In genomic region chr19:6273701-6274601, GRCh38 we compare ENCODE assay signal across 8 cellular contexts. TPM values are rescaled to one million over a fixed set of nuclear protein-coding genes. Genes with fewer than 3 reads are reported as not detected.
DNase-seq lines count a peak whose midpoint lies in the region; ATAC-seq and TF ChIP-seq lines count a peak whose summit lies in the region.

No MANE protein-coding gene starts in this region.

- H3K4me3 ChIP-seq in HEK293 (ENCODE audit: low read depth, low read length) (no peak overlapping the region), foreskin fibroblast (ENCODE audit: low read depth in 1 of 2, low read length in 2 of 2) (peak overlapping the region; percentile 32 to 40), neuronal stem cell (ENCODE audit: low read length in 2 of 2) (no peak overlapping the region)

- H3K27ac Mint-ChIP-seq in T-helper 17 cell, result peak overlapping the region; percentile 92

- H3K4me1 ChIP-seq in HEK293 (ENCODE audit: control insufficient read depth, insufficient read depth, low read length) (peaks cover 30% of the 10 kb centered on the region), neuronal stem cell (ENCODE audit: control insufficient read depth in 2 of 2, insufficient read depth in 1 of 2, low read depth in 1 of 2, low read length in 2 of 2) (peaks cover 32 to 41% of the 10 kb centered on the region in 2 donors)

- H3K79me1 ChIP-seq in neuronal stem cell (ENCODE audit: low read depth, low read length), result peaks cover 23% of the 10 kb centered on the region

- no peak overlapping the region for H4K8ac ChIP-seq in neuronal stem cell (ENCODE audit: low read depth, low read length)

- H3K18ac ChIP-seq in neuronal stem cell (ENCODE audit: low read length), result no peak overlapping the region

- no peak overlapping the region for H2BK15ac ChIP-seq in neuronal stem cell (ENCODE audit: low read length)

- H3K14ac ChIP-seq in neuronal stem cell (ENCODE audit: low read length), result peak overlapping the region; percentile 26

- H4K91ac ChIP-seq in neuronal stem cell (ENCODE audit: low read depth, low read length, poor library complexity), result no peak overlapping the region

- H3K9me3 ChIP-seq in HEK293 (ENCODE audit: control insufficient read depth, insufficient read depth, low read depth, low read length) (no peaks in the 10 kb centered on the region), T-helper 17 cell (ENCODE audit: control insufficient read depth, low read length, poor library complexity, severe bottlenecking) (no peaks in the 10 kb centered on the region), neuronal stem cell (replicated peaks in 1 of 2; ENCODE audit: control insufficient read depth in 2 of 2, insufficient read depth in 1 of 2, low read depth in 1 of 2, low read length in 2 of 2) (no peaks in the 10 kb centered on the region)

- ATAC-seq in T-helper 17 cell (no peak), HG02571 (IDR thresholded peaks at IDR 0.05; ENCODE audit: unreplicated experiment) (no peak), HG02852 (IDR thresholded peaks at IDR 0.05; ENCODE audit: unreplicated experiment) (no peak)

- peak overlapping the region; percentile 50 for H3K9ac ChIP-seq in neuronal stem cell (ENCODE audit: low read depth, low read length, poor library complexity)

- no peak overlapping the region for H2AFZ ChIP-seq in neuronal stem cell (ENCODE audit: low read length)

- H2BK5ac ChIP-seq in neuronal stem cell (ENCODE audit: low read length), result no peak overlapping the region

- no peak overlapping the region for H2BK12ac ChIP-seq in neuronal stem cell (ENCODE audit: low read length)

- peaks cover 55% of the 10 kb centered on the region for H3K4me1 Mint-ChIP-seq in T-helper 17 cell

- H2BK120ac ChIP-seq in neuronal stem cell (ENCODE audit: low read depth, low read length), result no peak overlapping the region

- peak overlapping the region; percentile 27 for H3K23ac ChIP-seq in neuronal stem cell (ENCODE audit: low read depth, low read length, poor library complexity)

- POLR2A ChIA-PET in HEK293 (lab: Yijun Ruan, JAX), result no interaction called here

- H3K27me3 ChIP-seq in neuronal stem cell (ENCODE audit: control insufficient read depth in 3 of 3, insufficient read depth in 3 of 3, low read depth in 1 of 3, low read length in 3 of 3), result no peaks in the 10 kb centered on the region

- H3K4me3 Mint-ChIP-seq in T-helper 17 cell, result no peak overlapping the region

- TF ChIP-seq CTCF in HEK293 (tag by site-specific recombination; IDR thresholded peaks at IDR 0.05) (no peak), foreskin fibroblast (IDR thresholded peaks at IDR 0.05; ENCODE audit: low read depth, low read length) (no peak)

- H3K36me3 ChIP-seq in HEK293 (ENCODE audit: control insufficient read depth in 2 of 2, insufficient read depth in 1 of 2, low read length in 2 of 2) (peaks cover 0 to 30% of the 10 kb centered on the region in 2 experiments; a peak in 1 of 3 replicates), neuronal stem cell (replicated peaks in 1 of 2; ENCODE audit: control insufficient read depth in 2 of 2, insufficient read depth in 2 of 2, low read length in 2 of 2) (peaks cover 19 to 46% of the 10 kb centered on the region in 2 donors)

- no CpG with 5 or more reads among the region's 30 CpGs for WGBS in neuronal stem cell (ENCODE audit: extremely low coverage in 2 of 2, insufficient read length in 2 of 2, insufficient replicate concordance in 1 of 2), 2 donors

- no peak for DNase-seq in T-helper 17 cell
- DNase-seq in foreskin fibroblast, result peak; percentile 95 to 97
- no peak for DNase-seq in neuronal stem cell (ENCODE audit: low spot score)
- DNase-seq in COR-L47 (lab: John Stamatoyannopoulos, UW), result no peak
- no peak for DNase-seq in activated T-cell treated with anti-CD3 and anti-CD28 coated beads, Interleukin-2, amount 50 U/mL, for 1 hour

- H3K27ac ChIP-seq in HEK293 (ENCODE audit: extremely low read depth, low read depth, low read length) (no peak overlapping the region; the same call in 1 of the 2 replicates), neuronal stem cell (replicated peaks; ENCODE audit: low read length) (no peak overlapping the region)

- peaks cover 2% of the 10 kb centered on the region for H3K36me3 Mint-ChIP-seq in T-helper 17 cell (ENCODE audit: low read depth)

- CTCF ChIA-PET in HEK293 (lab: Yijun Ruan, JAX), result interaction anchor here (0.6 to 1.1 kb wide), 3 partner anchors 24 to 690 kb away, joined by 3 read pairs; no protein-coding TSS in a partner anchor

- no peak overlapping the region for H2AK5ac ChIP-seq in neuronal stem cell (ENCODE audit: low read depth, low read length)

- no peak overlapping the region for H3K4ac ChIP-seq in neuronal stem cell (ENCODE audit: low read length)

- H3K27me3 Mint-ChIP-seq in T-helper 17 cell, result no peaks in the 10 kb centered on the region

- no peak overlapping the region for H3K4me2 ChIP-seq in neuronal stem cell (ENCODE audit: insufficient read depth, low read length, poor library complexity, severe bottlenecking)

TF ChIP-seq in HEK293, 187 proteins besides CTCF, POLR2A, EP300 and RAD21 (continues in another document):
- TF ChIP-seq ZFP69B (tag by site-specific recombination; IDR thresholded peaks at IDR 0.05), result peak; percentile 61; the same call in 1 of the 2 replicates
- TF ChIP-seq IKZF3 (tag by site-specific recombination; IDR thresholded peaks at IDR 0.05), result 0 out of 2 replicates have a peak, but pooled peaks have one; percentile 25
- peak; percentile 72 for TF ChIP-seq ZBTB17 (tag by site-specific recombination; IDR thresholded peaks at IDR 0.05)
- no peak for TF ChIP-seq HOXA7 (CRISPR knock-in tag; IDR thresholded peaks at IDR 0.05; ENCODE audit: borderline replicate concordance)
- TF ChIP-seq, protein P1, sequence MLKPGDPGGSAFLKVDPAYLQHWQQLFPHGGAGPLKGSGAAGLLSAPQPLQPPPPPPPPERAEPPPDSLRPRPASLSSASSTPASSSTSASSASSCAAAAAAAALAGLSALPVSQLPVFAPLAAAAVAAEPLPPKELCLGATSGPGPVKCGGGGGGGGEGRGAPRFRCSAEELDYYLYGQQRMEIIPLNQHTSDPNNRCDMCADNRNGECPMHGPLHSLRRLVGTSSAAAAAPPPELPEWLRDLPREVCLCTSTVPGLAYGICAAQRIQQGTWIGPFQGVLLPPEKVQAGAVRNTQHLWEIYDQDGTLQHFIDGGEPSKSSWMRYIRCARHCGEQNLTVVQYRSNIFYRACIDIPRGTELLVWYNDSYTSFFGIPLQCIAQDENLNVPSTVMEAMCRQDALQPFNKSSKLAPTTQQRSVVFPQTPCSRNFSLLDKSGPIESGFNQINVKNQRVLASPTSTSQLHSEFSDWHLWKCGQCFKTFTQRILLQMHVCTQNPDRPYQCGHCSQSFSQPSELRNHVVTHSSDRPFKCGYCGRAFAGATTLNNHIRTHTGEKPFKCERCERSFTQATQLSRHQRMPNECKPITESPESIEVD (tag by site-specific recombination; IDR thresholded peaks at IDR 0.05), result no peak
- TF ChIP-seq ZNF214 (tag by site-specific recombination; IDR thresholded peaks at IDR 0.05; ENCODE audit: borderline replicate concordance), result no peak
- no peak for TF ChIP-seq GLI4 (tag by site-specific recombination; IDR thresholded peaks at IDR 0.05)
- TF ChIP-seq, protein P2, sequence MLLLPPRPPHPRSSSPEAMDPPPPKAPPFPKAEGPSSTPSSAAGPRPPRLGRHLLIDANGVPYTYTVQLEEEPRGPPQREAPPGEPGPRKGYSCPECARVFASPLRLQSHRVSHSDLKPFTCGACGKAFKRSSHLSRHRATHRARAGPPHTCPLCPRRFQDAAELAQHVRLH (tag by site-specific recombination; IDR thresholded peaks at IDR 0.05), result no peak
- no peak for TF ChIP-seq ZNF132 (tag by site-specific recombination; IDR thresholded peaks at IDR 0.05; ENCODE audit: borderline replicate concordance)
- TF ChIP-seq TRIM28 (IDR thresholded peaks at IDR 0.05; ENCODE audit: borderline replicate concordance, low read length), result no peak
- peak; percentile 40 for TF ChIP-seq ZNF629 (tag by site-specific recombination; IDR thresholded peaks at IDR 0.05)
- no peak for TF ChIP-seq ZSCAN4 (tag by site-specific recombination; IDR thresholded peaks at IDR 0.05)
- TF ChIP-seq ZNF169 (tag by site-specific recombination; IDR thresholded peaks at IDR 0.05), result no peak
- no peak for TF ChIP-seq WT1 (tag by site-specific recombination; IDR thresholded peaks at IDR 0.05)
- no peak for TF ChIP-seq ZNF2 (tag by site-specific recombination; IDR thresholded peaks at IDR 0.05)
- TF ChIP-seq ZNF558 (tag by site-specific recombination; IDR thresholded peaks at IDR 0.05), result no peak
- TF ChIP-seq, protein P3, sequence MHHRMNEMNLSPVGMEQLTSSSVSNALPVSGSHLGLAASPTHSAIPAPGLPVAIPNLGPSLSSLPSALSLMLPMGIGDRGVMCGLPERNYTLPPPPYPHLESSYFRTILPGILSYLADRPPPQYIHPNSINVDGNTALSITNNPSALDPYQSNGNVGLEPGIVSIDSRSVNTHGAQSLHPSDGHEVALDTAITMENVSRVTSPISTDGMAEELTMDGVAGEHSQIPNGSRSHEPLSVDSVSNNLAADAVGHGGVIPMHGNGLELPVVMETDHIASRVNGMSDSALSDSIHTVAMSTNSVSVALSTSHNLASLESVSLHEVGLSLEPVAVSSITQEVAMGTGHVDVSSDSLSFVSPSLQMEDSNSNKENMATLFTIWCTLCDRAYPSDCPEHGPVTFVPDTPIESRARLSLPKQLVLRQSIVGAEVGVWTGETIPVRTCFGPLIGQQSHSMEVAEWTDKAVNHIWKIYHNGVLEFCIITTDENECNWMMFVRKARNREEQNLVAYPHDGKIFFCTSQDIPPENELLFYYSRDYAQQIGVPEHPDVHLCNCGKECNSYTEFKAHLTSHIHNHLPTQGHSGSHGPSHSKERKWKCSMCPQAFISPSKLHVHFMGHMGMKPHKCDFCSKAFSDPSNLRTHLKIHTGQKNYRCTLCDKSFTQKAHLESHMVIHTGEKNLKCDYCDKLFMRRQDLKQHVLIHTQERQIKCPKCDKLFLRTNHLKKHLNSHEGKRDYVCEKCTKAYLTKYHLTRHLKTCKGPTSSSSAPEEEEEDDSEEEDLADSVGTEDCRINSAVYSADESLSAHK (tag by site-specific recombination; IDR thresholded peaks at IDR 0.05), result no peak

RNA-seq across cellular contexts. Expression of gene MLLT1, which starts 5.8 kb away (rescaled TPM):
- total RNA-seq in T-helper 17 cell, result 10 to 100 TPM; 27.1 to 30.3 TPM
- polyA plus RNA-seq in neuronal stem cell (2013, experiment 1 of 2), result 43.3 TPM
- 43.5 TPM for polyA plus RNA-seq in neuronal stem cell (2013, experiment 2 of 2)

RNA-seq across cellular contexts. Expression of gene ACER1, which starts 59.5 kb away (rescaled TPM):
- total RNA-seq in T-helper 17 cell, result 1 to 10 TPM in 1 of 2 donors, under 1 TPM in 1; 0.99 to 1.5 TPM
- polyA plus RNA-seq in neuronal stem cell (2013, experiment 1 of 2), result not detected
- polyA plus RNA-seq in neuronal stem cell (2013, experiment 2 of 2), result not detected

Comparison
In these comparisons a context has a peak if more than half of its experiments do, and no peak if none do; other contexts are left out.
1. H3K4me3 ChIP-seq: peak in foreskin fibroblast (2 of 2); none in HEK293 (single experiment) and neuronal stem cell (0 of 2).
2. DNase-seq: peak in foreskin fibroblast (2 of 2); none in T-helper 17 cell (0 of 3), neuronal stem cell (single experiment), COR-L47 (single experiment) and activated T-cell treated with anti-CD3 and anti-CD28 coated beads, Interleukin-2, amount 50 U/mL, for 1 hour (single experiment).